Comparison of ENCODE assay signal across 13 cellular contexts in genomic region chr9:68307654-68308053, GRCh38. TPM values are rescaled to one million over a fixed set of nuclear protein-coding genes. Genes with fewer than 3 reads are reported as not detected.
"Had no signal": no experiment of that assay in that cellular context is flagged by ENCODE, and none has a peak within 500 bp of the region (broad histone marks: within the 10 kb centered on the region; RNA-seq: fewer than 3 reads in every experiment).

No MANE protein-coding gene starts in this region.

RNA-seq across cellular contexts. Expression of gene FOXD4L3, which starts 5.0 kb away (rescaled TPM):
- total RNA-seq: activated naive CD4-positive, alpha-beta T cell treated with anti-CD3 and anti-CD28 coated beads for 36 hours; activated naive CD8-positive, alpha-beta T cell treated with anti-CD3 and anti-CD28 coated beads, Interleukin-2, amount 10 ng/mL, durations not matched to agents 7 days and 5 days; cerebellum; fibroblast of villous mesenchyme; glomerular endothelial cell; hepatocyte; mesenteric fat pad; SJSA1; urinary bladder had no signal
- polyA plus RNA-seq: hepatocyte; immature natural killer cell; lung; naive thymus-derived CD8-positive, alpha-beta T cell; urinary bladder had no signal

RNA-seq across cellular contexts. Expression of gene PGM5, which starts 48.8 kb away (rescaled TPM):
- total RNA-seq: activated naive CD4-positive, alpha-beta T cell treated with anti-CD3 and anti-CD28 coated beads for 36 hours; activated naive CD8-positive, alpha-beta T cell treated with anti-CD3 and anti-CD28 coated beads, Interleukin-2, amount 10 ng/mL, durations not matched to agents 7 days and 5 days; naive thymus-derived CD8-positive, alpha-beta T cell; T-helper 1 cell treated with Interleukin-12 subunit alpha and Interleukin-12 subunit beta and Interleukin-4 antibody, amounts not matched to agents 30 ng/mL and 1 ng/mL, for 36 hours had no signal
- polyA plus RNA-seq: naive thymus-derived CD8-positive, alpha-beta T cell had no signal
